ENCODE assay signal across 11 cellular contexts in the genomic region with DNA sequence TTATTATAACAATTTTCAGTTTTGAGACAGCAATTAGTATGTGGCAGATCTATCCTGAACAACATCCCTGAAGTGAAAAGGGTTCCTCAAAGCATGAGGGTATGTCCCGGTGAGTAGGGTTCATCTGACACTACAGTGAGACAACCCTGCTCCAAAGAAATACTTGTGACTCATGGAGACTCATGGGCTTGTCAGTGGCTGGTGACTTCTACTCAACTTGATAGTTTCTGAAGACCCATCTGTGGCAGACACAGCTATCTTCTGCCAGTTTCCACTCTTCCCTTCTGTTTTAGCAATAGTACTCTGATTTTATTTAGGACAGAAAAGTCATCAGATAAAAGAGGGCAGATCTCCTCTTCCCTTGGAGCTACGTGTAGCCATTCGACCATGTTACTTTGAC.
"Had no signal": no experiment of that assay in that cellular context is flagged by ENCODE, and none has a peak within 500 bp of the region (broad histone marks: within the 10 kb centered on the region; RNA-seq: fewer than 3 reads in every experiment).

No MANE protein-coding gene starts in this region.

- H3K9me3 Mint-ChIP-seq: activated CD4-positive, alpha-beta T cell treated with anti-CD3 and anti-CD28 coated beads, Interleukin-2, amount 10 ng/mL, durations not matched to agents 7 days and 5 days; activated naive CD4-positive, alpha-beta T cell treated with anti-CD3 and anti-CD28 coated beads for 36 hours; activated T-helper 2 cell treated with anti-CD3 and anti-CD28 coated beads, Interferon-gamma antibody, Interleukin-2, Interleukin-4, amounts not matched to agents 10 μg/mL and 5 μg/mL and 100 μg/mL, durations not matched to agents 14 hours and 24 hours and 36 hours; natural killer cell; stimulated activated memory B cell treated with anti-CD40 and anti-IgM and Interleukin-4, amounts not matched to agents 10 μg/mL and 1 μg/mL and 100 μg/mL, for 72 hours had no signal

- H3K4me1 Mint-ChIP-seq: natural killer cell had no signal

- H3K27me3 Mint-ChIP-seq: activated CD4-positive, alpha-beta T cell treated with anti-CD3 and anti-CD28 coated beads, Interleukin-2, amount 10 ng/mL, durations not matched to agents 7 days and 5 days; stimulated activated memory B cell treated with anti-CD40 and anti-IgM and Interleukin-4, amounts not matched to agents 10 μg/mL and 1 μg/mL and 100 μg/mL, for 72 hours; T-helper 17 cell had no signal

- H3K4me3 Mint-ChIP-seq: activated CD4-positive, alpha-beta T cell treated with anti-CD3 and anti-CD28 coated beads, Interleukin-2, amount 10 ng/mL, durations not matched to agents 7 days and 5 days; activated naive CD4-positive, alpha-beta T cell treated with anti-CD3 and anti-CD28 coated beads for 36 hours; natural killer cell; stimulated activated memory B cell treated with anti-CD40 and anti-IgM and Interleukin-4, amounts not matched to agents 10 μg/mL and 1 μg/mL and 100 μg/mL, for 72 hours; T-helper 17 cell had no signal

- H3K27ac Mint-ChIP-seq: activated CD4-positive, alpha-beta T cell treated with anti-CD3 and anti-CD28 coated beads, Interleukin-2, amount 10 ng/mL, durations not matched to agents 7 days and 5 days; activated naive CD4-positive, alpha-beta T cell treated with anti-CD3 and anti-CD28 coated beads for 36 hours; activated T-helper 2 cell treated with anti-CD3 and anti-CD28 coated beads, Interferon-gamma antibody, Interleukin-2, Interleukin-4, amounts not matched to agents 10 μg/mL and 5 μg/mL and 100 μg/mL, durations not matched to agents 14 hours and 24 hours and 36 hours; T-helper 17 cell had no signal

- DNase-seq: activated CD4-positive, alpha-beta T cell treated with anti-CD3 and anti-CD28 coated beads, Interleukin-2, amount 10 ng/mL, durations not matched to agents 7 days and 5 days; activated naive CD4-positive, alpha-beta T cell treated with anti-CD3 and anti-CD28 coated beads for 36 hours; activated T-cell treated with anti-CD3 and anti-CD28 coated beads for 4 hours; mucosa of descending colon; natural killer cell; posterior cingulate gyrus; retina; T-helper 17 cell; thyroid gland had no signal
